17 cellular contexts compared by ENCODE assay signal in the genomic region with DNA sequence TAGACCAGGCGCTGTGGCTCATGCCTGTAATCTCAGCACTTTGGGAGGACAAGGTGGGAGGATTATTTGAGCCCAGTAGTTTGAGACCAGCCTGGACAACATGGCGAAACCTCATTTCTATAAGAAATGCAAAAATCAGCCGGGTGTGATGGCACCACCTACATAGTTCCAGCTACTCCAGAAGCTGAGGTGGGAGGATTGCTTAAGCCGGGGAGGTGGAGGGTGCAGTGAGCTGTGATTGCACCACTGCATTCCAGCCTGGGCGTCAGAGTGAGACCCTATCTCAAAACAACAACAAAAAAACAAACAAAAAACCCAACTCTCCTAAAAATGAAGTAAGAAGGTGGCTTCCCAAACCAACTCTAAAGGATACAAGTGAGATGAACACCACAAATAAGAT. TPM values are rescaled to one million over a fixed set of nuclear protein-coding genes. Genes with fewer than 3 reads are reported as not detected.
DNase-seq lines count a peak whose midpoint lies in the region; ATAC-seq and TF ChIP-seq lines count a peak whose summit lies in the region.
"Had no signal": no experiment of that assay in that cellular context is flagged by ENCODE, and none has a peak within 500 bp of the region (broad histone marks: within the 10 kb centered on the region; RNA-seq: fewer than 3 reads in every experiment).

No MANE protein-coding gene starts in this region.

- H3K9ac ChIP-seq in endodermal cell (ENCODE audit: extremely low read depth, low read length, poor library complexity, severe bottlenecking): no peak overlapping the region
- H3K9ac ChIP-seq: BLaER1 treated with 17β-estradiol and CSF1 and Interleukin-3, amounts not matched to agents 10 nM and 100 nM had no signal

- no peak for DNase-seq in stimulated activated naive CD8-positive, alpha-beta T cell treated with anti-CD3 and anti-CD28 coated beads, Interleukin-15, Interleukin-2, amounts not matched to agents 100 U/mL and 50 U/mL, for 24 hours
- DNase-seq in endodermal cell (no peak), middle frontal gyrus (ENCODE audit: extremely low spot score, low spot score) (peak; percentile 16), superior temporal gyrus (ENCODE audit: extremely low spot score) (peak; percentile 13), GM19238 (ENCODE audit: insufficient read length, low spot score) (no peak), activated gamma-delta T cell (lab: John Stamatoyannopoulos, UW) (no peak), NCI-H2171 treated with DMSO at 0.1 percent for 48 hours (lab: John Stamatoyannopoulos, UW) (no peak)
- DNase-seq: Calu3; CD8-positive, alpha-beta T cell; DMS53; DND-41; EL; H9 had no signal

- H3K4me3 ChIP-seq in endodermal cell (ENCODE audit: low read length): no peak overlapping the region
- H3K4me3 ChIP-seq: BLaER1 treated with 17β-estradiol and CSF1 and Interleukin-3, amounts not matched to agents 10 nM and 100 nM; GM12878 had no signal

- no peaks in the 10 kb centered on the region for H3K9me3 Mint-ChIP-seq in stimulated activated naive CD8-positive, alpha-beta T cell treated with anti-CD3 and anti-CD28 coated beads, Interleukin-15, Interleukin-2, amounts not matched to agents 100 ng/mL and 50 ng/mL, for 24 hours
- no peaks in the 10 kb centered on the region for H3K9me3 Mint-ChIP-seq in endodermal cell
- H3K9me3 Mint-ChIP-seq: CD8-positive, alpha-beta T cell; H9 had no signal

- no peaks in the 10 kb centered on the region for H3K27me3 ChIP-seq in endodermal cell (ENCODE audit: control insufficient read depth, insufficient read depth, low read length, poor library complexity, severe bottlenecking)
- H3K27me3 ChIP-seq: BLaER1 treated with 17β-estradiol and CSF1 and Interleukin-3, amounts not matched to agents 10 nM and 100 nM had no signal

- peaks cover 98% of the 10 kb centered on the region for H3K36me3 ChIP-seq in endodermal cell (ENCODE audit: control insufficient read depth, insufficient read depth, low read length)

- H3K9me3 ChIP-seq in endodermal cell (ENCODE audit: control insufficient read depth, low read length): no peaks in the 10 kb centered on the region
- H3K9me3 ChIP-seq: BLaER1 treated with 17β-estradiol and CSF1 and Interleukin-3, amounts not matched to agents 10 nM and 100 nM had no signal

- H3K27ac Mint-ChIP-seq in stimulated activated naive CD8-positive, alpha-beta T cell treated with anti-CD3 and anti-CD28 coated beads, Interleukin-15, Interleukin-2, amounts not matched to agents 100 ng/mL and 50 ng/mL, for 24 hours: peak overlapping the region; percentile 11
- peak overlapping the region; percentile 70 for H3K27ac Mint-ChIP-seq in endodermal cell
- H3K27ac Mint-ChIP-seq: B cell; CD8-positive, alpha-beta T cell; H9 had no signal

- peaks cover 93% of the 10 kb centered on the region for H3K36me3 Mint-ChIP-seq in stimulated activated naive CD8-positive, alpha-beta T cell treated with anti-CD3 and anti-CD28 coated beads, Interleukin-15, Interleukin-2, amounts not matched to agents 100 ng/mL and 50 ng/mL, for 24 hours (ENCODE audit: low read depth)
- H3K36me3 Mint-ChIP-seq in endodermal cell (ENCODE audit: low read depth): peaks cover 81% of the 10 kb centered on the region

- H3K4me3 Mint-ChIP-seq in stimulated activated naive CD8-positive, alpha-beta T cell treated with anti-CD3 and anti-CD28 coated beads, Interleukin-15, Interleukin-2, amounts not matched to agents 100 ng/mL and 50 ng/mL, for 24 hours: no peak overlapping the region
- no peak overlapping the region for H3K4me3 Mint-ChIP-seq in endodermal cell
- H3K4me3 Mint-ChIP-seq: B cell; CD8-positive, alpha-beta T cell; H9 had no signal

- no peak for ATAC-seq in stimulated activated naive CD8-positive, alpha-beta T cell treated with anti-CD3 and anti-CD28 coated beads, Interleukin-15, Interleukin-2, amounts not matched to agents 100 U/mL and 50 U/mL, for 24 hours
- ATAC-seq: CD8-positive, alpha-beta T cell; GM12878 had no signal

- no peaks in the 10 kb centered on the region for H3K4me1 ChIP-seq in endodermal cell (ENCODE audit: control insufficient read depth, insufficient read depth, low read length)

- no peak overlapping the region for H3K27ac ChIP-seq in endodermal cell (ENCODE audit: low read depth, low read length)
- H3K27ac ChIP-seq: BLaER1 treated with 17β-estradiol and CSF1 and Interleukin-3, amounts not matched to agents 10 nM and 100 nM had no signal

- WGBS in endodermal cell (ENCODE audit: insufficient coverage in 1 of 2, insufficient read length in 1 of 2), 2 experiments: 98 to 100% methylated on average over 1 to 5 of the region's 5 CpGs

- TF ChIP-seq CTCF in endodermal cell (conservative IDR thresholded peaks at IDR 0.05): no peak

- H3K4me1 Mint-ChIP-seq in stimulated activated naive CD8-positive, alpha-beta T cell treated with anti-CD3 and anti-CD28 coated beads, Interleukin-15, Interleukin-2, amounts not matched to agents 100 ng/mL and 50 ng/mL, for 24 hours (ENCODE audit: low read depth): peaks cover 5% of the 10 kb centered on the region
- no peaks in the 10 kb centered on the region for H3K4me1 Mint-ChIP-seq in endodermal cell
- H3K4me1 Mint-ChIP-seq: B cell, H9 had no signal

- H3K27me3 Mint-ChIP-seq in stimulated activated naive CD8-positive, alpha-beta T cell treated with anti-CD3 and anti-CD28 coated beads, Interleukin-15, Interleukin-2, amounts not matched to agents 100 ng/mL and 50 ng/mL, for 24 hours: no peaks in the 10 kb centered on the region
- H3K27me3 Mint-ChIP-seq in endodermal cell (ENCODE audit: insufficient read depth): no peaks in the 10 kb centered on the region
- H3K27me3 Mint-ChIP-seq: B cell had no signal

RNA-seq across cellular contexts. Expression of a gene that starts 23.0 kb away (rescaled TPM):
- total RNA-seq in endodermal cell: 100 to 1,000 TPM; 170 to 173 TPM
- polyA plus RNA-seq in endodermal cell (2013, experiment 1 of 2): 134 TPM
- polyA plus RNA-seq in endodermal cell (2013, experiment 2 of 2): 112 TPM

RNA-seq across cellular contexts. Expression of a gene that starts 54.6 kb away (rescaled TPM):
- 10 to 100 TPM; 30.0 to 31.7 TPM for total RNA-seq in endodermal cell
- polyA plus RNA-seq in endodermal cell (2013, experiment 1 of 2): 25.5 TPM
- 25.1 TPM for polyA plus RNA-seq in endodermal cell (2013, experiment 2 of 2)

RNA-seq across cellular contexts. Expression of a gene that starts 55.2 kb away (rescaled TPM):
- 1 to 10 TPM; 8.2 to 9.2 TPM for total RNA-seq in endodermal cell
- 11.6 TPM for polyA plus RNA-seq in endodermal cell (2013, experiment 1 of 2)
- 10.2 TPM for polyA plus RNA-seq in endodermal cell (2013, experiment 2 of 2)

Comparison
In these comparisons a context has a peak if more than half of its experiments do, and no peak if none do; other contexts are left out.
1. DNase-seq: peak in middle frontal gyrus (single experiment) and superior temporal gyrus (single experiment); none in stimulated activated naive CD8-positive, alpha-beta T cell treated with anti-CD3 and anti-CD28 coated beads, Interleukin-15, Interleukin-2, amounts not matched to agents 100 U/mL and 50 U/mL, for 24 hours (single experiment), endodermal cell (single experiment), GM19238 (single experiment), activated gamma-delta T cell (single experiment) and NCI-H2171 treated with DMSO at 0.1 percent for 48 hours (single experiment).